Comparison of ENCODE assay signal across 1 cellular context in genomic region chr19:38264486-38265212, GRCh38.
TF ChIP-seq lines count a peak whose summit lies in the region.

A gene with protein sequence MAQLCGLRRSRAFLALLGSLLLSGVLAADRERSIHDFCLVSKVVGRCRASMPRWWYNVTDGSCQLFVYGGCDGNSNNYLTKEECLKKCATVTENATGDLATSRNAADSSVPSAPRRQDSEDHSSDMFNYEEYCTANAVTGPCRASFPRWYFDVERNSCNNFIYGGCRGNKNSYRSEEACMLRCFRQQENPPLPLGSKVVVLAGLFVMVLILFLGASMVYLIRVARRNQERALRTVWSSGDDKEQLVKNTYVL (plus strand): TSS chr19:38264573. CDS start chr19:38264893, 320 bp downstream.

TF ChIP-seq in HEK293, 187 proteins besides CTCF, POLR2A, EP300 and RAD21 (continued from another document and continues in another):
- TF ChIP-seq ZFP37 (tag by site-specific recombination; IDR thresholded peaks at IDR 0.05) (peak; percentile 75; the same call in 1 of the 2 replicates), ZNF26 (tag by site-specific recombination; IDR thresholded peaks at IDR 0.05) (no peak), ZNF571 (tag by site-specific recombination; IDR thresholded peaks at IDR 0.05) (no peak), ZNF133 (tag by site-specific recombination; IDR thresholded peaks at IDR 0.05) (0 out of 2 replicates have a peak, but pooled peaks have one; percentile 32), ZNF624 (tag by site-specific recombination; IDR thresholded peaks at IDR 0.05) (no peak), ZNF501 (tag by site-specific recombination; IDR thresholded peaks at IDR 0.05) (peak; percentile 97), IKZF3 (tag by site-specific recombination; IDR thresholded peaks at IDR 0.05) (no peak), ZBTB44 (tag by site-specific recombination; IDR thresholded peaks at IDR 0.05) (0 out of 2 replicates have a peak, but pooled peaks have one; percentile 38), MEIS1 (CRISPR knock-in tag; IDR thresholded peaks at IDR 0.05; ENCODE audit: borderline replicate concordance) (no peak), ZFP41 (tag by site-specific recombination; IDR thresholded peaks at IDR 0.05; ENCODE audit: borderline replicate concordance) (no peak), YY1 (tag by site-specific recombination; IDR thresholded peaks at IDR 0.05) (no peak; the same call in 1 of the 2 replicates), ZNF433 (tag by site-specific recombination; IDR thresholded peaks at IDR 0.05; ENCODE audit: low read depth) (no peak), ZFP69B (tag by site-specific recombination; IDR thresholded peaks at IDR 0.05) (peak; percentile 54; the same call in 1 of the 2 replicates), ZNF341 (tag by site-specific recombination; IDR thresholded peaks at IDR 0.05; ENCODE audit: low read depth) (peak; percentile 15; the same call in 1 of the 2 replicates), ZNF660 (tag by site-specific recombination; IDR thresholded peaks at IDR 0.05) (0 out of 2 replicates have a peak, but pooled peaks have one; percentile 54), SETDB1 (IDR thresholded peaks at IDR 0.05; ENCODE audit: insufficient read length, low read length) (no peak), SP2 (tag by site-specific recombination; IDR thresholded peaks at IDR 0.05) (peak; percentile 81), ZNF146 (tag by site-specific recombination; IDR thresholded peaks at IDR 0.05) (no peak), ZNF37A (tag by site-specific recombination; IDR thresholded peaks at IDR 0.05) (no peak), ZNF654 (tag by site-specific recombination; IDR thresholded peaks at IDR 0.05; ENCODE audit: low read depth) (no peak), ZNF302 (tag by site-specific recombination; IDR thresholded peaks at IDR 0.05; ENCODE audit: low read depth) (no peak), ZBTB1 (tag by site-specific recombination; IDR thresholded peaks at IDR 0.05) (no peak), ZNF157 (tag by site-specific recombination; IDR thresholded peaks at IDR 0.05) (no peak), GLI4 (tag by site-specific recombination; IDR thresholded peaks at IDR 0.05) (no peak), ZSCAN4 (tag by site-specific recombination; IDR thresholded peaks at IDR 0.05) (no peak), ZNF747 (tag by site-specific recombination; IDR thresholded peaks at IDR 0.05) (no peak), ZNF791 (tag by site-specific recombination; IDR thresholded peaks at IDR 0.05) (no peak), ZNF174 (tag by site-specific recombination; IDR thresholded peaks at IDR 0.05) (no peak), KLF10 (tag by site-specific recombination; IDR thresholded peaks at IDR 0.05) (peak; percentile 71; the same call in 1 of the 2 replicates), ZNF423 (tag by site-specific recombination; IDR thresholded peaks at IDR 0.05) (0 out of 2 replicates have a peak, but pooled peaks have one; percentile 43), PATZ1 (tag by site-specific recombination; IDR thresholded peaks at IDR 0.05) (peak; percentile 92), ZBTB21 (tag by site-specific recombination; IDR thresholded peaks at IDR 0.05) (no peak; the same call in 1 of the 2 replicates), ZNF626 (tag by site-specific recombination; IDR thresholded peaks at IDR 0.05) (no peak), ZNF530 (tag by site-specific recombination; IDR thresholded peaks at IDR 0.05; ENCODE audit: low read depth) (no peak), ZNF510 (tag by site-specific recombination; IDR thresholded peaks at IDR 0.05; ENCODE audit: insufficient replicate concordance) (no peak), ZNF596 (tag by site-specific recombination; IDR thresholded peaks at IDR 0.05) (no peak), ZNF521 (tag by site-specific recombination; IDR thresholded peaks at IDR 0.05) (no peak), ZNF394 (tag by site-specific recombination; IDR thresholded peaks at IDR 0.05; ENCODE audit: borderline replicate concordance) (no peak; the same call in 1 of the 2 replicates), ZNF280C (tag by site-specific recombination; IDR thresholded peaks at IDR 0.05) (no peak), ZNF23 (tag by site-specific recombination; IDR thresholded peaks at IDR 0.05; ENCODE audit: borderline replicate concordance) (no peak), KLF8 (tag by site-specific recombination; IDR thresholded peaks at IDR 0.05) (peak; percentile 82; the same call in 1 of the 2 replicates), ZNF549 (tag by site-specific recombination; IDR thresholded peaks at IDR 0.05) (no peak)
- TF ChIP-seq, protein P1, sequence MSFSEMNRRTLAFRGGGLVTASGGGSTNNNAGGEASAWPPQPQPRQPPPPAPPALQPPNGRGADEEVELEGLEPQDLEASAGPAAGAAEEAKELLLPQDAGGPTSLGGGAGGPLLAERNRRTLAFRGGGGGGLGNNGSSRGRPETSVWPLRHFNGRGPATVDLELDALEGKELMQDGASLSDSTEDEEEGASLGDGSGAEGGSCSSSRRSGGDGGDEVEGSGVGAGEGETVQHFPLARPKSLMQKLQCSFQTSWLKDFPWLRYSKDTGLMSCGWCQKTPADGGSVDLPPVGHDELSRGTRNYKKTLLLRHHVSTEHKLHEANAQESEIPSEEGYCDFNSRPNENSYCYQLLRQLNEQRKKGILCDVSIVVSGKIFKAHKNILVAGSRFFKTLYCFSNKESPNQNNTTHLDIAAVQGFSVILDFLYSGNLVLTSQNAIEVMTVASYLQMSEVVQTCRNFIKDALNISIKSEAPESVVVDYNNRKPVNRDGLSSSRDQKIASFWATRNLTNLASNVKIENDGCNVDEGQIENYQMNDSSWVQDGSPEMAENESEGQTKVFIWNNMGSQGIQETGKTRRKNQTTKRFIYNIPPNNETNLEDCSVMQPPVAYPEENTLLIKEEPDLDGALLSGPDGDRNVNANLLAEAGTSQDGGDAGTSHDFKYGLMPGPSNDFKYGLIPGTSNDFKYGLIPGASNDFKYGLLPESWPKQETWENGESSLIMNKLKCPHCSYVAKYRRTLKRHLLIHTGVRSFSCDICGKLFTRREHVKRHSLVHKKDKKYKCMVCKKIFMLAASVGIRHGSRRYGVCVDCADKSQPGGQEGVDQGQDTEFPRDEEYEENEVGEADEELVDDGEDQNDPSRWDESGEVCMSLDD (tag by site-specific recombination; IDR thresholded peaks at IDR 0.05): peak; percentile 51; the same call in 1 of the 2 replicates
- TF ChIP-seq, protein P2, sequence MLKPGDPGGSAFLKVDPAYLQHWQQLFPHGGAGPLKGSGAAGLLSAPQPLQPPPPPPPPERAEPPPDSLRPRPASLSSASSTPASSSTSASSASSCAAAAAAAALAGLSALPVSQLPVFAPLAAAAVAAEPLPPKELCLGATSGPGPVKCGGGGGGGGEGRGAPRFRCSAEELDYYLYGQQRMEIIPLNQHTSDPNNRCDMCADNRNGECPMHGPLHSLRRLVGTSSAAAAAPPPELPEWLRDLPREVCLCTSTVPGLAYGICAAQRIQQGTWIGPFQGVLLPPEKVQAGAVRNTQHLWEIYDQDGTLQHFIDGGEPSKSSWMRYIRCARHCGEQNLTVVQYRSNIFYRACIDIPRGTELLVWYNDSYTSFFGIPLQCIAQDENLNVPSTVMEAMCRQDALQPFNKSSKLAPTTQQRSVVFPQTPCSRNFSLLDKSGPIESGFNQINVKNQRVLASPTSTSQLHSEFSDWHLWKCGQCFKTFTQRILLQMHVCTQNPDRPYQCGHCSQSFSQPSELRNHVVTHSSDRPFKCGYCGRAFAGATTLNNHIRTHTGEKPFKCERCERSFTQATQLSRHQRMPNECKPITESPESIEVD (tag by site-specific recombination; IDR thresholded peaks at IDR 0.05): no peak
- TF ChIP-seq, protein P3, sequence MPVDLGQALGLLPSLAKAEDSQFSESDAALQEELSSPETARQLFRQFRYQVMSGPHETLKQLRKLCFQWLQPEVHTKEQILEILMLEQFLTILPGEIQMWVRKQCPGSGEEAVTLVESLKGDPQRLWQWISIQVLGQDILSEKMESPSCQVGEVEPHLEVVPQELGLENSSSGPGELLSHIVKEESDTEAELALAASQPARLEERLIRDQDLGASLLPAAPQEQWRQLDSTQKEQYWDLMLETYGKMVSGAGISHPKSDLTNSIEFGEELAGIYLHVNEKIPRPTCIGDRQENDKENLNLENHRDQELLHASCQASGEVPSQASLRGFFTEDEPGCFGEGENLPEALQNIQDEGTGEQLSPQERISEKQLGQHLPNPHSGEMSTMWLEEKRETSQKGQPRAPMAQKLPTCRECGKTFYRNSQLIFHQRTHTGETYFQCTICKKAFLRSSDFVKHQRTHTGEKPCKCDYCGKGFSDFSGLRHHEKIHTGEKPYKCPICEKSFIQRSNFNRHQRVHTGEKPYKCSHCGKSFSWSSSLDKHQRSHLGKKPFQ (tag by site-specific recombination; IDR thresholded peaks at IDR 0.05): no peak
- TF ChIP-seq, protein P4, sequence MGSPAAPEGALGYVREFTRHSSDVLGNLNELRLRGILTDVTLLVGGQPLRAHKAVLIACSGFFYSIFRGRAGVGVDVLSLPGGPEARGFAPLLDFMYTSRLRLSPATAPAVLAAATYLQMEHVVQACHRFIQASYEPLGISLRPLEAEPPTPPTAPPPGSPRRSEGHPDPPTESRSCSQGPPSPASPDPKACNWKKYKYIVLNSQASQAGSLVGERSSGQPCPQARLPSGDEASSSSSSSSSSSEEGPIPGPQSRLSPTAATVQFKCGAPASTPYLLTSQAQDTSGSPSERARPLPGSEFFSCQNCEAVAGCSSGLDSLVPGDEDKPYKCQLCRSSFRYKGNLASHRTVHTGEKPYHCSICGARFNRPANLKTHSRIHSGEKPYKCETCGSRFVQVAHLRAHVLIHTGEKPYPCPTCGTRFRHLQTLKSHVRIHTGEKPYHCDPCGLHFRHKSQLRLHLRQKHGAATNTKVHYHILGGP (tag by site-specific recombination; IDR thresholded peaks at IDR 0.05): no peak
